Comparison of ENCODE assay signal across 17 cellular contexts in the genomic region with DNA sequence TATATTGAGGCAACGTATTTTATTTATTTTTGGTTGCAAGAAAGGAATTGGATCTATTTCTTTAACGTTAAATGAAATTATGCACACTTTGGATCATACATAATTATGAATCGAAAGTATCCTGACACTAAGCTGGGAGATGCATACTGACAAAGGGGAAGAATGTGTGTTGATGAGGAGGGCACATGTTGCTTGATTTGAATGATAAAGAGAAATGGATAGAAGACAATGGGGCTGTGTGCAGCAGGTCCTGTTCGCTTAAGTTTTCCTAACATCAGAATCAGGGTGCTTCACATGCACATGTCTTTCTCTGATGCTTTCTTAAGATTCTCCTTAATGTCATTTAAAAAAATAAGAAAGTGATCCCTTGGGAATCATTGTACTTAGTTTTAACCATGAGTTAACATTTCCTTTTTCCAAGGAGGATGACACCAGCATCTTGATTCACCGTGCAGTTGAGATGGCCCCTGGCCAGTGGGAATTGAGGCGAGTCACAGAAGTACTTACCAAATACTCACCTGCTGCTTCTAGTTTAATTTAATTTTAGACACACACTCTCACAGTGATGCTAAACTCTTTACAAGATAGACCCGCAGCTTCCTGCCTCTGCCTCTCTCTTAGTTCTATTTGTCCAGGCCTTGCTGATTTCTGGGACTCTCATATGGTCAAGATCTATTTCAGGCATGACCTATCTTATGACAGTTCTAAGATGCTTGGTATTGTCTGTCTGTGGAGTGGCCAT.
"Had no signal": no experiment of that assay in that cellular context is flagged by ENCODE, and none has a peak within 500 bp of the region (broad histone marks: within the 10 kb centered on the region; RNA-seq: fewer than 3 reads in every experiment).

No MANE protein-coding gene starts in this region.

- H3K9me3 ChIP-seq: thyroid gland, uterus had no signal

- H3K79me2 ChIP-seq: parathyroid adenoma had no signal

- FAIRE-seq: islet of Langerhans had no signal

- H3K9me3 Mint-ChIP-seq: activated naive CD4-positive, alpha-beta T cell treated with anti-CD3 and anti-CD28 coated beads, Interleukin-2, amount 50 U/mL, for 24 hours; central memory CD8-positive, alpha-beta T cell; effector memory CD8-positive, alpha-beta T cell; neural crest cell; T-helper 1 cell treated with Interleukin-12 subunit alpha and Interleukin-12 subunit beta and Interleukin-4 antibody, amounts not matched to agents 30 μg/mL and 1 μg/mL, for 36 hours had no signal

- H3K4me1 Mint-ChIP-seq: activated naive CD4-positive, alpha-beta T cell treated with anti-CD3 and anti-CD28 coated beads, Interleukin-2, amount 50 U/mL, for 24 hours had no signal

- DNase-seq: activated CD4-positive, alpha-beta T cell treated with anti-CD3 and anti-CD28 coated beads, Interleukin-2, amount 50 U/mL, for 1 hour; activated CD4-positive, CD25-positive, alpha-beta regulatory T cell; activated effector memory CD4-positive, alpha-beta T cell treated with Interleukin-2 at 50 U/mL for 16 hours; cortex of kidney; effector memory CD8-positive, alpha-beta T cell; glutamatergic neuron; mesenchymal stem cell; retina; thyroid gland; uterus had no signal

- H3K4me3 ChIP-seq: skin epidermis, thyroid gland, uterus had no signal

- H3K27ac ChIP-seq: parathyroid adenoma, skin epidermis, thyroid gland, uterus had no signal

- ATAC-seq: effector memory CD8-positive, alpha-beta T cell had no signal

- H3K27ac Mint-ChIP-seq: activated naive CD4-positive, alpha-beta T cell treated with anti-CD3 and anti-CD28 coated beads, Interleukin-2, amount 50 U/mL, for 24 hours; effector memory CD8-positive, alpha-beta T cell; T-helper 1 cell treated with Interleukin-12 subunit alpha and Interleukin-12 subunit beta and Interleukin-4 antibody, amounts not matched to agents 30 μg/mL and 1 μg/mL, for 36 hours had no signal

- H3K4me3 Mint-ChIP-seq: activated naive CD4-positive, alpha-beta T cell treated with anti-CD3 and anti-CD28 coated beads, Interleukin-2, amount 50 U/mL, for 24 hours; central memory CD8-positive, alpha-beta T cell; effector memory CD8-positive, alpha-beta T cell; neural crest cell; T-helper 1 cell treated with Interleukin-12 subunit alpha and Interleukin-12 subunit beta and Interleukin-4 antibody, amounts not matched to agents 30 μg/mL and 1 μg/mL, for 36 hours had no signal

- H2AFZ ChIP-seq: parathyroid adenoma had no signal

- H3K4me1 ChIP-seq: parathyroid adenoma, thyroid gland, uterus had no signal

- H3K9ac ChIP-seq: parathyroid adenoma had no signal

- H3K27me3 Mint-ChIP-seq: activated naive CD4-positive, alpha-beta T cell treated with anti-CD3 and anti-CD28 coated beads, Interleukin-2, amount 50 U/mL, for 24 hours; central memory CD8-positive, alpha-beta T cell; effector memory CD8-positive, alpha-beta T cell had no signal

- H3K27me3 ChIP-seq: thyroid gland, uterus had no signal

- H3K36me3 ChIP-seq: thyroid gland, uterus had no signal
